Comparison of ENCODE assay signal across 16 cellular contexts in genomic region chr13:36029171-36029570, GRCh38.
A peak's percentile ranks its signal among the peaks of the same experiment; 100 is the strongest.
DNase-seq lines count a peak whose midpoint lies in the region; ATAC-seq and TF ChIP-seq lines count a peak whose summit lies in the region.
"Had no signal": no experiment of that assay in that cellular context is flagged by ENCODE, and none has a peak within 500 bp of the region (broad histone marks: within the 10 kb centered on the region; RNA-seq: fewer than 3 reads in every experiment).

No MANE protein-coding gene starts in this region.

- H3K4me3 ChIP-seq in LNCaP clone FGC (ENCODE audit: low read depth, low read length) (no peak overlapping the region), fibroblast of mammary gland (ENCODE audit: control insufficient read depth, low read depth, low read length) (no peak overlapping the region)
- H3K4me3 ChIP-seq: testis had no signal

- peak; percentile 47 for DNase-seq in COR-L47 (lab: John Stamatoyannopoulos, UW)
- DNase-seq in LNCaP clone FGC (ENCODE audit: low read depth): peak; percentile 69
- peak; percentile 21 for DNase-seq in amniotic epithelial cell (ENCODE audit: low read depth)
- DNase-seq in fibroblast of mammary gland (ENCODE audit: low read depth): peak; percentile 94
- no peak for DNase-seq in NAMALWA (ENCODE audit: low spot score)
- no peak for DNase-seq in NCI-H2171 (lab: John Stamatoyannopoulos, UW)
- no peak for DNase-seq in nucleus accumbens (lab: John Stamatoyannopoulos, UW)
- DNase-seq: activated CD4-positive, alpha-beta memory T cell treated with anti-CD3 and anti-CD28 coated beads, Interleukin-2, amount 10 ng/mL, durations not matched to agents 7 days and 5 days; cortex of kidney; GDM1; head of caudate nucleus; mesenchymal stem cell; NCI-H2107; RPMI8226; testis had no signal

- ATAC-seq in GM21423 (IDR thresholded peaks at IDR 0.05; ENCODE audit: unreplicated experiment): no peak

- TF ChIP-seq CTCF in LNCaP clone FGC (IDR thresholded peaks at IDR 0.05; ENCODE audit: control insufficient read depth, extremely low read depth, insufficient read depth) (no peak), fibroblast of mammary gland (conservative IDR thresholded peaks at IDR 0.05; ENCODE audit: control insufficient read depth, insufficient read depth, low read depth, low read length) (no peak)

Comparison
In these comparisons a context has a peak if more than half of its experiments do, and no peak if none do; other contexts are left out.
1. DNase-seq: peak in COR-L47 (single experiment), LNCaP clone FGC (single experiment), amniotic epithelial cell (single experiment) and fibroblast of mammary gland (single experiment); none in NAMALWA (single experiment), NCI-H2171 (single experiment) and nucleus accumbens (0 of 56).